Comparison of ENCODE assay signal across 1 cellular context in the genomic region with DNA sequence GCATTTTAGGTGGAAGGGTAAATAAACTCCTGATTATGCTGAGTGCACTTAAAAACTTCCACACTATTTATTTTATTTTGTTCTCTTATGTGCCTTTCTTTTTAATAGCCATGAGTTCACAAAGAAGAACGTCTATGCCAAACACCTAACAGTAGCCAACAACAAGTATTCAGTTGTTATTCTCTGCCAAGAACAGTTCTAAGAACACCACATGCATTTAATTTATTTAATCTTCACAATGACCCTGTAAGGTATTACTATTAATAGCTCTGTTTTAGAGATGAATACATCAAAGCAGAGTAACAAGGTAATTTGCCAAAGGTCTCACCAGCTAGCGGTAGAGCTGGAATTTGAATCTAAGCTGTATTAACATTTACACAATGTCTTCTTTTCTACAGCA.
TF ChIP-seq lines count a peak whose summit lies in the region.

No MANE protein-coding gene starts in this region.

TF ChIP-seq in GM23338, 12 proteins besides CTCF, POLR2A, EP300 and RAD21 (continued from another document):
- TF ChIP-seq, protein P1, sequence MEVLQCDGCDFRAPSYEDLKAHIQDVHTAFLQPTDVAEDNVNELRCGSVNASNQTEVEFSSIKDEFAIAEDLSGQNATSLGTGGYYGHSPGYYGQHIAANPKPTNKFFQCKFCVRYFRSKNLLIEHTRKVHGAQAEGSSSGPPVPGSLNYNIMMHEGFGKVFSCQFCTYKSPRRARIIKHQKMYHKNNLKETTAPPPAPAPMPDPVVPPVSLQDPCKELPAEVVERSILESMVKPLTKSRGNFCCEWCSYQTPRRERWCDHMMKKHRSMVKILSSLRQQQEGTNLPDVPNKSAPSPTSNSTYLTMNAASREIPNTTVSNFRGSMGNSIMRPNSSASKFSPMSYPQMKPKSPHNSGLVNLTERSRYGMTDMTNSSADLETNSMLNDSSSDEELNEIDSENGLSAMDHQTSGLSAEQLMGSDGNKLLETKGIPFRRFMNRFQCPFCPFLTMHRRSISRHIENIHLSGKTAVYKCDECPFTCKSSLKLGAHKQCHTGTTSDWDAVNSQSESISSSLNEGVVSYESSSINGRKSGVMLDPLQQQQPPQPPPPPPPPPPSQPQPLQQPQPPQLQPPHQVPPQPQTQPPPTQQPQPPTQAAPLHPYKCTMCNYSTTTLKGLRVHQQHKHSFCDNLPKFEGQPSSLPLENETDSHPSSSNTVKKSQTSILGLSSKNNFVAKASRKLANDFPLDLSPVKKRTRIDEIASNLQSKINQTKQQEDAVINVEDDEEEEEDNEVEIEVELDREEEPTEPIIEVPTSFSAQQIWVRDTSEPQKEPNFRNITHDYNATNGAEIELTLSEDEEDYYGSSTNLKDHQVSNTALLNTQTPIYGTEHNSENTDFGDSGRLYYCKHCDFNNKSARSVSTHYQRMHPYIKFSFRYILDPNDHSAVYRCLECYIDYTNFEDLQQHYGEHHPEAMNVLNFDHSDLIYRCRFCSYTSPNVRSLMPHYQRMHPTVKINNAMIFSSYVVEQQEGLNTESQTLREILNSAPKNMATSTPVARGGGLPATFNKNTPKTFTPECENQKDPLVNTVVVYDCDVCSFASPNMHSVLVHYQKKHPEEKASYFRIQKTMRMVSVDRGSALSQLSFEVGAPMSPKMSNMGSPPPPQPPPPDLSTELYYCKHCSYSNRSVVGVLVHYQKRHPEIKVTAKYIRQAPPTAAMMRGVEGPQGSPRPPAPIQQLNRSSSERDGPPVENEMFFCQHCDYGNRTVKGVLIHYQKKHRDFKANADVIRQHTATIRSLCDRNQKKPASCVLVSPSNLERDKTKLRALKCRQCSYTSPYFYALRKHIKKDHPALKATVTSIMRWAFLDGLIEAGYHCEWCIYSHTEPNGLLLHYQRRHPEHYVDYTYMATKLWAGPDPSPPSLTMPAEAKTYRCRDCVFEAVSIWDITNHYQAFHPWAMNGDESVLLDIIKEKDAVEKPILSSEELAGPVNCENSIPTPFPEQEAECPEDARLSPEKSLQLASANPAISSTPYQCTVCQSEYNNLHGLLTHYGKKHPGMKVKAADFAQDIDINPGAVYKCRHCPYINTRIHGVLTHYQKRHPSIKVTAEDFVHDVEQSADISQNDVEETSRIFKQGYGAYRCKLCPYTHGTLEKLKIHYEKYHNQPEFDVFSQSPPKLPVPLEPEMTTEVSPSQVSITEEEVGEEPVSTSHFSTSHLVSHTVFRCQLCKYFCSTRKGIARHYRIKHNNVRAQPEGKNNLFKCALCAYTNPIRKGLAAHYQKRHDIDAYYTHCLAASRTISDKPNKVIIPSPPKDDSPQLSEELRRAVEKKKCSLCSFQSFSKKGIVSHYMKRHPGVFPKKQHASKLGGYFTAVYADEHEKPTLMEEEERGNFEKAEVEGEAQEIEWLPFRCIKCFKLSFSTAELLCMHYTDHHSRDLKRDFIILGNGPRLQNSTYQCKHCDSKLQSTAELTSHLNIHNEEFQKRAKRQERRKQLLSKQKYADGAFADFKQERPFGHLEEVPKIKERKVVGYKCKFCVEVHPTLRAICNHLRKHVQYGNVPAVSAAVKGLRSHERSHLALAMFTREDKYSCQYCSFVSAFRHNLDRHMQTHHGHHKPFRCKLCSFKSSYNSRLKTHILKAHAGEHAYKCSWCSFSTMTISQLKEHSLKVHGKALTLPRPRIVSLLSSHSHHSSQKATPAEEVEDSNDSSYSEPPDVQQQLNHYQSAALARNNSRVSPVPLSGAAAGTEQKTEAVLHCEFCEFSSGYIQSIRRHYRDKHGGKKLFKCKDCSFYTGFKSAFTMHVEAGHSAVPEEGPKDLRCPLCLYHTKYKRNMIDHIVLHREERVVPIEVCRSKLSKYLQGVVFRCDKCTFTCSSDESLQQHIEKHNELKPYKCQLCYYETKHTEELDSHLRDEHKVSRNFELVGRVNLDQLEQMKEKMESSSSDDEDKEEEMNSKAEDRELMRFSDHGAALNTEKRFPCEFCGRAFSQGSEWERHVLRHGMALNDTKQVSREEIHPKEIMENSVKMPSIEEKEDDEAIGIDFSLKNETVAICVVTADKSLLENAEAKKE (CRISPR knock-in tag; IDR thresholded peaks at IDR 0.05): no peak
- TF ChIP-seq NANOG (IDR thresholded peaks at IDR 0.05; ENCODE audit: borderline replicate concordance) (no peak), ZNF331 (CRISPR knock-in tag; IDR thresholded peaks at IDR 0.05; ENCODE audit: low read depth) (no peak), CREB1 (CRISPR knock-in tag; IDR thresholded peaks at IDR 0.05; ENCODE audit: low read depth) (no peak), EZH2 (IDR thresholded peaks at IDR 0.05; ENCODE audit: low read depth, unreplicated experiment) (no peak), JUNB (IDR thresholded peaks at IDR 0.05; ENCODE audit: unreplicated experiment) (no peak), EZH2phosphoT487 (IDR thresholded peaks at IDR 0.05; ENCODE audit: unreplicated experiment) (no peak)
- TF ChIP-seq, protein P2, sequence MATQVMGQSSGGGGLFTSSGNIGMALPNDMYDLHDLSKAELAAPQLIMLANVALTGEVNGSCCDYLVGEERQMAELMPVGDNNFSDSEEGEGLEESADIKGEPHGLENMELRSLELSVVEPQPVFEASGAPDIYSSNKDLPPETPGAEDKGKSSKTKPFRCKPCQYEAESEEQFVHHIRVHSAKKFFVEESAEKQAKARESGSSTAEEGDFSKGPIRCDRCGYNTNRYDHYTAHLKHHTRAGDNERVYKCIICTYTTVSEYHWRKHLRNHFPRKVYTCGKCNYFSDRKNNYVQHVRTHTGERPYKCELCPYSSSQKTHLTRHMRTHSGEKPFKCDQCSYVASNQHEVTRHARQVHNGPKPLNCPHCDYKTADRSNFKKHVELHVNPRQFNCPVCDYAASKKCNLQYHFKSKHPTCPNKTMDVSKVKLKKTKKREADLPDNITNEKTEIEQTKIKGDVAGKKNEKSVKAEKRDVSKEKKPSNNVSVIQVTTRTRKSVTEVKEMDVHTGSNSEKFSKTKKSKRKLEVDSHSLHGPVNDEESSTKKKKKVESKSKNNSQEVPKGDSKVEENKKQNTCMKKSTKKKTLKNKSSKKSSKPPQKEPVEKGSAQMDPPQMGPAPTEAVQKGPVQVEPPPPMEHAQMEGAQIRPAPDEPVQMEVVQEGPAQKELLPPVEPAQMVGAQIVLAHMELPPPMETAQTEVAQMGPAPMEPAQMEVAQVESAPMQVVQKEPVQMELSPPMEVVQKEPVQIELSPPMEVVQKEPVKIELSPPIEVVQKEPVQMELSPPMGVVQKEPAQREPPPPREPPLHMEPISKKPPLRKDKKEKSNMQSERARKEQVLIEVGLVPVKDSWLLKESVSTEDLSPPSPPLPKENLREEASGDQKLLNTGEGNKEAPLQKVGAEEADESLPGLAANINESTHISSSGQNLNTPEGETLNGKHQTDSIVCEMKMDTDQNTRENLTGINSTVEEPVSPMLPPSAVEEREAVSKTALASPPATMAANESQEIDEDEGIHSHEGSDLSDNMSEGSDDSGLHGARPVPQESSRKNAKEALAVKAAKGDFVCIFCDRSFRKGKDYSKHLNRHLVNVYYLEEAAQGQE (IDR thresholded peaks at IDR 0.05; ENCODE audit: unreplicated experiment): no peak
